In the genomic region with DNA sequence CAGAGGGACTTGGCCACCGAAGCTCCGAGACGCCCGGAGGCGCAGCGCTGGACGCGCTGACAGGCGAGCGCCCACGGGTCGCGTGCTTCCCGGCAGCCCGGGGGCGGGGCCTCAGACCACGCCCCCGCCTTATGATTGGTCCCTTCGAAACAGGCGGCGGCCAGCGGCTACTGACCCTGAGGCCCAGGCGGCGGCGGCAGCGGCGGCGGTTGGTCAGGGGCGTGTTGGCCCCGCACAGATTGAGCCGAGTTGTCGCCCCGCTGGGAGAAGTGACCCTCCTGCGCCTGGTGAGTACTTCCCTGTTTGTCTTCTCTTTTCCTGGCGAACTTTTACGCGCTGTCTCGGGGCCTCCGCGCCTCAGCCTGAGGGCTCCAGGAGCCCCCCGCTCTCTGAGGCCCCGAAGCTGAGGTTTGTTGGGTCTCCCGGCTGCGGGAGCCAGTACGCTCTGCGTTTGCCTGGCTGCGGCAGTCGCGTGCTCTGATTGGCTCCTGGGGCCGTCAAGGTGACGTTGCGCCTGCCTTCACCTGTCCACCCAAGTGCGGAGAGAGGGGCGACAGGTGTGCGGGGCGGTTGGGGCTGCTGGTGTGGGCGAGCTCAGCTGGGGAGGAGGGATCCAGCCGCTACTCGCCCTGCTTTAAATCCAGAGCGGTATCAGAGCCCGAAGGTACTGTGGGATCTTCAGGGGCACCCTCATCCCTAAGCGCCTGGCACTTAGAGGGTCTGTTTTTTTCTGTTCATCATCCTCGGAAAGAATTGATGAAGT, we compare ENCODE assay signal across 8 cellular contexts. TPM values are rescaled to one million over a fixed set of nuclear protein-coding genes. Genes with fewer than 3 reads are reported as not detected.
A peak's percentile ranks its signal among the peaks of the same experiment; 100 is the strongest.
DNase-seq lines count a peak whose midpoint lies in the region; ATAC-seq and TF ChIP-seq lines count a peak whose summit lies in the region.

GAS2L3 (plus strand) TSS at position 186 of the 763 bp plus-strand sequence. CDS start 21,221 bp downstream, outside the sequence.

- no peaks in the 10 kb centered on the region for H4K20me1 ChIP-seq in IMR-90 (ENCODE audit: insufficient read depth, low read length)
- peaks cover 14% of the 10 kb centered on the region for H4K20me1 ChIP-seq in neural progenitor cell (ENCODE audit: low read depth)

- peak within 1 kb of the TSS; percentile 78; the same call in 1 of the 2 replicates for H3K14ac ChIP-seq in IMR-90 (replicated peaks; ENCODE audit: low read depth, low read length)

- H3K23ac ChIP-seq in IMR-90 (ENCODE audit: low read depth, low read length): peak within 1 kb of the TSS; percentile 84

- H3K9me1 ChIP-seq in IMR-90 (ENCODE audit: insufficient read depth, low read length): no peaks in the 10 kb centered on the region

- H3K36me3 ChIP-seq in IMR-90 (ENCODE audit: control insufficient read depth, insufficient read depth, low read length) (no peaks in the 10 kb centered on the region), neural progenitor cell (no peaks in the 10 kb centered on the region)

- H2AK9ac ChIP-seq in IMR-90 (replicated peaks; ENCODE audit: low read depth, low read length, poor library complexity): peak within 1 kb of the TSS; percentile 74

- H2BK120ac ChIP-seq in IMR-90 (ENCODE audit: low read depth, low read length): peak within 1 kb of the TSS; percentile 76

- ATAC-seq in GM21619 (IDR thresholded peaks at IDR 0.05; ENCODE audit: unreplicated experiment) (peak; percentile 97), IMR-90 (ENCODE audit: low read depth) (peak; percentile 96)

- H3K9me3 ChIP-seq in IMR-90 (ENCODE audit: control insufficient read depth, insufficient read depth, low read length) (no peaks in the 10 kb centered on the region), neural progenitor cell (ENCODE audit: low read depth) (no peaks in the 10 kb centered on the region)

- H2BK15ac ChIP-seq in IMR-90 (ENCODE audit: low read depth, low read length): peak within 1 kb of the TSS; percentile 45; the same call in 1 of the 3 replicates

- BruUV-seq in IMR-90 (replicated peaks; lab: Mats Ljungman, UMichigan): no TSS peak

- no peak within 1 kb of the TSS for H2AK5ac ChIP-seq in IMR-90 (ENCODE audit: low read depth, low read length)

- no peaks in the 10 kb centered on the region for H3K9me3 Mint-ChIP-seq in neural progenitor cell

- peak within 1 kb of the TSS; percentile 97 for H3K4me3 Mint-ChIP-seq in neural progenitor cell

- DNase-seq in DMS79 treated with DMSO at 0.1 percent for 48 hours (lab: John Stamatoyannopoulos, UW) (peak; percentile 76), IMR-90 (peak; percentile 79), RKO (ENCODE audit: low spot score) (peak; percentile 92), germinal center (ENCODE audit: low spot score) (peak; percentile 81), neural progenitor cell (ENCODE audit: low spot score) (peak; percentile 96), superior temporal gyrus (ENCODE audit: extremely low spot score) (peak; percentile 82)
- DNase-seq in activated naive CD4-positive, alpha-beta T cell treated with anti-CD3 and anti-CD28 coated beads, Interleukin-2, amount 50 U/mL, for 16 hours: peak; percentile 52

- peak within 1 kb of the TSS in 1 of 2 experiments; percentile 76; a peak in 1 of 4 replicates for H4K8ac ChIP-seq in IMR-90 (ENCODE audit: low read depth in 2 of 2, low read length in 2 of 2)

- no peak for TF ChIP-seq RAD21 in IMR-90 (IDR thresholded peaks at IDR 0.05; ENCODE audit: low read length)

- CTCF ChIA-PET in IMR-90 (lab: Yijun Ruan, JAX): interaction anchor here (0.7 to 1.8 kb wide), 2 partner anchors 19 to 362 kb away, joined by 3 to 4 read pairs; no protein-coding TSS in a partner anchor

- H3K79me2 ChIP-seq in neural progenitor cell (ENCODE audit: low read depth): peaks cover 37% of the 10 kb centered on the region

- H3K4me1 Mint-ChIP-seq in neural progenitor cell: peaks cover 15% of the 10 kb centered on the region

- H3K36me3 Mint-ChIP-seq in neural progenitor cell: peaks cover 9% of the 10 kb centered on the region

- H3F3A ChIP-seq in neural progenitor cell (ENCODE audit: low read depth): peaks cover 11% of the 10 kb centered on the region

- H2AFZ ChIP-seq in IMR-90 (replicated peaks; ENCODE audit: low read length, poor library complexity): peak within 1 kb of the TSS; percentile 98
- peak within 1 kb of the TSS; percentile 87 for H2AFZ ChIP-seq in neural progenitor cell (replicated peaks)

- peak within 1 kb of the TSS; percentile 74 for H2BK20ac ChIP-seq in IMR-90 (ENCODE audit: low read depth, low read length)

- intact Hi-C loops in IMR-90 (cut with micrococcal nuclease): loop anchor here (5.0 kb wide), 1 partner anchor 159 kb away; no protein-coding TSS in a partner anchor

- TF ChIP-seq CTCF in IMR-90 (conservative IDR thresholded peaks at IDR 0.05; ENCODE audit: low read depth, low read length) (no peak), neural progenitor cell (IDR thresholded peaks at IDR 0.05) (no peak)

- H4K91ac ChIP-seq in IMR-90 (ENCODE audit: insufficient read depth, low read depth, low read length): peak within 1 kb of the TSS; percentile 43

- H3K4me3 ChIP-seq in IMR-90 (ENCODE audit: insufficient read depth, low read depth, low read length) (peak within 1 kb of the TSS; percentile 85), neural progenitor cell (peak within 1 kb of the TSS; percentile 77)

- 0% methylated on average over 20 of the region's 63 CpGs; no CpG with 5 or more reads in 1 of the 2 experiments for WGBS in IMR-90 (ENCODE audit: extremely low coverage in 2 of 2, insufficient read length in 1 of 2), 2 experiments

- H3K4me2 ChIP-seq in IMR-90 (ENCODE audit: low read depth, low read length) (peak within 1 kb of the TSS; percentile 100), neural progenitor cell (peak within 1 kb of the TSS; percentile 86)

- peak within 1 kb of the TSS; percentile 16; the same call in 1 of the 2 replicates for H3K56ac ChIP-seq in IMR-90 (ENCODE audit: extremely low read depth, insufficient read depth, low read length)

- H3K9ac ChIP-seq in IMR-90 (ENCODE audit: low read depth, low read length) (peak within 1 kb of the TSS; percentile 68), neural progenitor cell (peak within 1 kb of the TSS; percentile 33)

- peak within 1 kb of the TSS; percentile 60; the same call in 1 of the 2 replicates for H4K5ac ChIP-seq in IMR-90 (ENCODE audit: low read depth, low read length)

- H3K27ac Mint-ChIP-seq in neural progenitor cell: peak within 1 kb of the TSS; percentile 82

- H3K27me3 ChIP-seq in IMR-90 (ENCODE audit: control insufficient read depth, insufficient read depth, low read length): no peaks in the 10 kb centered on the region
- H3K27me3 ChIP-seq in neural progenitor cell: peaks cover 29% of the 10 kb centered on the region

- peaks cover 2% of the 10 kb centered on the region for H3K27me3 Mint-ChIP-seq in neural progenitor cell (ENCODE audit: insufficient read depth, low read depth)

- H3K27ac ChIP-seq in IMR-90 (ENCODE audit: insufficient read depth, low read length) (peak within 1 kb of the TSS; percentile 51; the same call in 1 of the 2 replicates), neural progenitor cell (no peak within 1 kb of the TSS)

- H3K79me1 ChIP-seq in IMR-90 (ENCODE audit: low read depth in 1 of 2, low read length in 2 of 2): peaks cover 13 to 14% of the 10 kb centered on the region in 2 experiments

- H3K4me1 ChIP-seq in IMR-90 (ENCODE audit: control insufficient read depth, insufficient read depth, low read length) (peaks cover 2% of the 10 kb centered on the region; the same call in 1 of the 2 replicates), neural progenitor cell (peaks cover 11% of the 10 kb centered on the region)

- POLR2A ChIA-PET in IMR-90 (lab: Charles Lee; ENCODE audit: unreplicated experiment): interaction anchor here (0.7 kb wide), 1 partner anchor 1421 kb away, joined by 3 read pairs; no protein-coding TSS in a partner anchor

- peak within 1 kb of the TSS; percentile 69 for H3K4ac ChIP-seq in IMR-90 (ENCODE audit: low read depth, low read length)

- dilution Hi-C loops in IMR-90 (cut with HindIII; ENCODE audit: low sequenced_read_pairs, unreplicated experiment): no loop called here

- no peak within 1 kb of the TSS for H3K18ac ChIP-seq in IMR-90 (ENCODE audit: low read depth, low read length)

- H2BK5ac ChIP-seq in IMR-90 (ENCODE audit: low read depth, low read length, poor library complexity, severe bottlenecking): peak within 1 kb of the TSS; percentile 50

- peak; percentile 59; the same call in 1 of the 2 replicates for TF ChIP-seq POLR2A in IMR-90 (IDR thresholded peaks at IDR 0.05; ENCODE audit: low read depth, low read length)

- in situ Hi-C loops in IMR-90 (cut with MboI; ENCODE audit: low sequenced_read_pairs): no loop called here

TF ChIP-seq in IMR-90, 13 proteins besides CTCF, POLR2A, EP300 and RAD21 (continues in another document):
- TF ChIP-seq, protein P1, sequence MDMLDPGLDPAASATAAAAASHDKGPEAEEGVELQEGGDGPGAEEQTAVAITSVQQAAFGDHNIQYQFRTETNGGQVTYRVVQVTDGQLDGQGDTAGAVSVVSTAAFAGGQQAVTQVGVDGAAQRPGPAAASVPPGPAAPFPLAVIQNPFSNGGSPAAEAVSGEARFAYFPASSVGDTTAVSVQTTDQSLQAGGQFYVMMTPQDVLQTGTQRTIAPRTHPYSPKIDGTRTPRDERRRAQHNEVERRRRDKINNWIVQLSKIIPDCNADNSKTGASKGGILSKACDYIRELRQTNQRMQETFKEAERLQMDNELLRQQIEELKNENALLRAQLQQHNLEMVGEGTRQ (IDR thresholded peaks at IDR 0.05; ENCODE audit: low read depth, low read length): peak; percentile 68
- TF ChIP-seq BHLHE40 (IDR thresholded peaks at IDR 0.05; ENCODE audit: low read depth, low read length) (peak; percentile 98), SMC3 (IDR thresholded peaks at IDR 0.05; ENCODE audit: low read depth, low read length) (no peak), RFX5 (IDR thresholded peaks at IDR 0.05; ENCODE audit: low read depth, low read length) (no peak), MXI1 (IDR thresholded peaks at IDR 0.05; ENCODE audit: borderline replicate concordance, low read depth, low read length) (peak; percentile 93), CEBPB (IDR thresholded peaks at IDR 0.05; ENCODE audit: low read depth, low read length) (no peak)
- TF ChIP-seq, protein P2, sequence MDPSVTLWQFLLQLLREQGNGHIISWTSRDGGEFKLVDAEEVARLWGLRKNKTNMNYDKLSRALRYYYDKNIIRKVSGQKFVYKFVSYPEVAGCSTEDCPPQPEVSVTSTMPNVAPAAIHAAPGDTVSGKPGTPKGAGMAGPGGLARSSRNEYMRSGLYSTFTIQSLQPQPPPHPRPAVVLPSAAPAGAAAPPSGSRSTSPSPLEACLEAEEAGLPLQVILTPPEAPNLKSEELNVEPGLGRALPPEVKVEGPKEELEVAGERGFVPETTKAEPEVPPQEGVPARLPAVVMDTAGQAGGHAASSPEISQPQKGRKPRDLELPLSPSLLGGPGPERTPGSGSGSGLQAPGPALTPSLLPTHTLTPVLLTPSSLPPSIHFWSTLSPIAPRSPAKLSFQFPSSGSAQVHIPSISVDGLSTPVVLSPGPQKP (IDR thresholded peaks at IDR 0.05; ENCODE audit: borderline replicate concordance, low read depth, low read length): no peak

RNA-seq across cellular contexts. Expression of gene GAS2L3, which starts in this region (rescaled TPM):
- 15.6 and 27.2 TPM in 2 replicates for total RNA-seq in IMR-90 (2012; rRNA removed)
- polyA plus RNA-seq in IMR-90 (2012; rRNA removed): 4.7 and 5.2 TPM in 2 replicates
- 0.37 and 0.60 TPM in 2 replicates for polyA plus RNA-seq in IMR-90 (2012; cell fraction: cytosol; rRNA removed)
- polyA plus RNA-seq in IMR-90 (2012; cell fraction: nucleus; rRNA removed; ENCODE audit: low replicate concordance): 0.73 and 9.0 TPM in 2 replicates
- total RNA-seq in neural progenitor cell (ENCODE audit: low replicate concordance): 40.6 and 57.6 TPM in 2 replicates
